Comparison of ENCODE assay signal across 27 cellular contexts in the genomic region with DNA sequence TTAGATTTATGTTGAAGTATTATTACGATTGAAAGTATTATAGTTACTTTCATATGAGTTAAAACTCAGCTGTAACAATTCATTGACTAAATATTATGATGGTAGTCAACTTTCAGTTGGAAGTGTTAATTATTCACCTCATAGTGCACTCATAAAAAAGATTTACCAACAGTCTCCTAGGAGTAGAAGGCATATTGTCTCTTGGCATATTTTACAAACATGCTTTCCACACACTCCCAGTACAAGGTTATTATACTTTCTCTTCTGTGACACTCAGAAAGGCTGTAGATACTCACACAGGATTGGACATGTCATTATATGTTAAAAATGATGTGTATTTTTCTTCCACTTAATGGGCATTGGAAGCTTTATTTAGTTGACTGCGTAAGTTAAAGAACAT.
"Had no signal": no experiment of that assay in that cellular context is flagged by ENCODE, and none has a peak within 500 bp of the region (broad histone marks: within the 10 kb centered on the region; RNA-seq: fewer than 3 reads in every experiment).

No MANE protein-coding gene starts in this region.

- H3K27ac ChIP-seq: coronary artery, dorsolateral prefrontal cortex, epithelial cell of prostate, esophagus squamous epithelium, gastrocnemius medialis, heart right ventricle, left lung, lower lobe of right lung had no signal

- H3K36me3 ChIP-seq: esophagus squamous epithelium, gastrocnemius medialis, heart right ventricle, left lung, lower lobe of right lung had no signal

- H3K4me3 ChIP-seq: coronary artery, dorsolateral prefrontal cortex, esophagus squamous epithelium, gastrocnemius medialis, heart right ventricle, left lung, lower lobe of right lung had no signal

- H3K27me3 ChIP-seq: dorsolateral prefrontal cortex, esophagus squamous epithelium, gastrocnemius medialis, heart right ventricle, left lung had no signal

- H3K4me1 ChIP-seq: esophagus squamous epithelium, gastrocnemius medialis, left lung, lower lobe of right lung had no signal

- ATAC-seq: esophagus mucosa; gastrocnemius medialis; heart right ventricle; left lung; left ventricle myocardium superior; lower lobe of right lung; naive thymus-derived CD4-positive, alpha-beta T cell had no signal

- DNase-seq: dermis blood vessel endothelial cell; dorsolateral prefrontal cortex; effector CD4-positive, alpha-beta T cell; effector memory CD4-positive, alpha-beta T cell; endodermal cell; erythroblast; esophagus squamous epithelium; foreskin fibroblast; foreskin melanocyte; gastrocnemius medialis; glutamatergic neuron; head of caudate nucleus; heart right ventricle; hippocampal formation; islet precursor cell; kidney; kidney glomerular epithelial cell; left lung; left ventricle myocardium superior; lower lobe of right lung; mesenchymal stem cell; naive thymus-derived CD4-positive, alpha-beta T cell had no signal

- FAIRE-seq: colon, endometrium had no signal

- H3K9me3 ChIP-seq: gastrocnemius medialis, lower lobe of right lung had no signal
